ENCODE assay signal across 10 cellular contexts in genomic region chr18:49161627-49162026, GRCh38.
DNase-seq lines count a peak whose midpoint lies in the region; ATAC-seq and TF ChIP-seq lines count a peak whose summit lies in the region.
"Had no signal": no experiment of that assay in that cellular context is flagged by ENCODE, and none has a peak within 500 bp of the region (broad histone marks: within the 10 kb centered on the region; RNA-seq: fewer than 3 reads in every experiment).

No MANE protein-coding gene starts in this region.

- TF ChIP-seq POLR2A in transverse colon (IDR thresholded peaks at IDR 0.05), result no peak

- CTCF ChIA-PET in activated CD4-positive, alpha-beta T cell treated with anti-CD3 and anti-CD28 coated beads, Interleukin-2, amount 10 ng/mL, durations not matched to agents 7 days and 5 days (lab: Charles Lee), result no interaction called here
- CTCF ChIA-PET in activated CD8-positive, alpha-beta T cell treated with anti-CD3 and anti-CD28 coated beads for 36 hours (lab: Charles Lee), result interaction anchor here (0.8 to 1.4 kb wide), 2 partner anchors 10 to 24 kb away, joined by 3 to 4 read pairs; no protein-coding TSS in a partner anchor

- POLR2A ChIA-PET in activated CD4-positive, alpha-beta T cell treated with anti-CD3 and anti-CD28 coated beads, Interleukin-2, amount 10 ng/mL, durations not matched to agents 7 days and 5 days (lab: Charles Lee), result no interaction called here
- POLR2A ChIA-PET in activated CD8-positive, alpha-beta T cell treated with anti-CD3 and anti-CD28 coated beads for 36 hours (lab: Charles Lee), result interaction anchor here (1.2 to 1.7 kb wide), 2 partner anchors 10 to 13 kb away, joined by 4 to 7 read pairs; no protein-coding TSS in a partner anchor

- no peak overlapping the region for H3K4me3 Mint-ChIP-seq in activated CD4-positive, alpha-beta T cell treated with anti-CD3 and anti-CD28 coated beads, Interleukin-2, amount 10 ng/mL, durations not matched to agents 7 days and 5 days
- no peak overlapping the region for H3K4me3 Mint-ChIP-seq in activated CD8-positive, alpha-beta T cell treated with anti-CD3 and anti-CD28 coated beads for 36 hours

- no peak for TF ChIP-seq CTCF in activated CD8-positive, alpha-beta T cell treated with anti-CD3 and anti-CD28 coated beads for 36 hours (IDR thresholded peaks at IDR 0.05)
- no peak for TF ChIP-seq CTCF in mucosa of descending colon (IDR thresholded peaks at IDR 0.05)
- TF ChIP-seq CTCF in transverse colon (IDR thresholded peaks at IDR 0.05), result no peak

- H3K27ac Mint-ChIP-seq in activated CD4-positive, alpha-beta T cell treated with anti-CD3 and anti-CD28 coated beads, Interleukin-2, amount 10 ng/mL, durations not matched to agents 7 days and 5 days, result no peak overlapping the region
- no peak overlapping the region for H3K27ac Mint-ChIP-seq in activated CD8-positive, alpha-beta T cell treated with anti-CD3 and anti-CD28 coated beads for 36 hours

- ATAC-seq in HG02870 (IDR thresholded peaks at IDR 0.05; ENCODE audit: unreplicated experiment) (peak; percentile 98), mucosa of descending colon (no peak)
- ATAC-seq in activated CD8-positive, alpha-beta T cell treated with anti-CD3 and anti-CD28 coated beads for 36 hours, result peak; percentile 98

- peaks cover 11% of the 10 kb centered on the region for H3K4me1 Mint-ChIP-seq in activated CD4-positive, alpha-beta T cell treated with anti-CD3 and anti-CD28 coated beads, Interleukin-2, amount 10 ng/mL, durations not matched to agents 7 days and 5 days
- H3K4me1 Mint-ChIP-seq in activated CD8-positive, alpha-beta T cell treated with anti-CD3 and anti-CD28 coated beads for 36 hours (ENCODE audit: low read depth), result peaks cover 15% of the 10 kb centered on the region

- H3K27me3 Mint-ChIP-seq in activated CD4-positive, alpha-beta T cell treated with anti-CD3 and anti-CD28 coated beads, Interleukin-2, amount 10 ng/mL, durations not matched to agents 7 days and 5 days, result peaks cover 2% of the 10 kb centered on the region
- no peaks in the 10 kb centered on the region for H3K27me3 Mint-ChIP-seq in activated CD8-positive, alpha-beta T cell treated with anti-CD3 and anti-CD28 coated beads for 36 hours

- H3K27ac ChIP-seq in transverse colon, result no peak overlapping the region
- H3K27ac ChIP-seq: heart right ventricle, SJSA1 had no signal

- in situ Hi-C loops in transverse colon (cut with MboI; ENCODE audit: low pct_ligation_motif_present in 1 of 4, low pct_unique_long_range_greater_than_20kb in 1 of 4, low sequenced_read_pairs in 3 of 4), result no loop called here

- 22 to 80% methylated on average over 1 of the region's 1 CpG for WGBS in transverse colon (ENCODE audit: low coverage in 1 of 2), 2 donors

- H3K4me3 ChIP-seq in mucosa of descending colon (no peak overlapping the region), transverse colon (no peak overlapping the region)
- H3K4me3 ChIP-seq: heart right ventricle, SJSA1 had no signal

- peaks cover 40% of the 10 kb centered on the region for H3K36me3 Mint-ChIP-seq in activated CD4-positive, alpha-beta T cell treated with anti-CD3 and anti-CD28 coated beads, Interleukin-2, amount 10 ng/mL, durations not matched to agents 7 days and 5 days (ENCODE audit: low read depth)
- peaks cover 44% of the 10 kb centered on the region for H3K36me3 Mint-ChIP-seq in activated CD8-positive, alpha-beta T cell treated with anti-CD3 and anti-CD28 coated beads for 36 hours (ENCODE audit: low read depth)

- peaks cover 7% of the 10 kb centered on the region for H3K9me3 ChIP-seq in mucosa of descending colon
- peaks cover 4 to 6% of the 10 kb centered on the region in 2 donors for H3K9me3 ChIP-seq in transverse colon
- H3K9me3 ChIP-seq: SJSA1 had no signal

- intact Hi-C loops in activated CD8-positive, alpha-beta T cell treated with anti-CD3 and anti-CD28 coated beads for 36 hours (cut with micrococcal nuclease), result no loop called here
- intact Hi-C loops in mucosa of descending colon (cut with DNase I, micrococcal nuclease) (no loop called here), transverse colon (cut with DNase I; ENCODE audit: low total_unique reads) (no loop called here)

- TF ChIP-seq EP300 in transverse colon (IDR thresholded peaks at IDR 0.05; ENCODE audit: low read depth), result no peak

- H3K9me3 Mint-ChIP-seq in activated CD4-positive, alpha-beta T cell treated with anti-CD3 and anti-CD28 coated beads, Interleukin-2, amount 10 ng/mL, durations not matched to agents 7 days and 5 days, result peaks cover 13% of the 10 kb centered on the region
- peaks cover 18% of the 10 kb centered on the region for H3K9me3 Mint-ChIP-seq in activated CD8-positive, alpha-beta T cell treated with anti-CD3 and anti-CD28 coated beads for 36 hours

- H3K36me3 ChIP-seq in mucosa of descending colon (ENCODE audit: low read depth) (no peaks in the 10 kb centered on the region), transverse colon (no peaks in the 10 kb centered on the region)
- H3K36me3 ChIP-seq: SJSA1 had no signal

- H3K27me3 ChIP-seq in transverse colon, result no peaks in the 10 kb centered on the region
- H3K27me3 ChIP-seq: heart right ventricle, SJSA1 had no signal

- DNase-seq in activated CD4-positive, alpha-beta T cell treated with anti-CD3 and anti-CD28 coated beads, Interleukin-2, amount 10 ng/mL, durations not matched to agents 7 days and 5 days, result peak; percentile 12
- DNase-seq in activated CD4-positive, alpha-beta T cell treated with anti-CD3 and anti-CD28 coated beads, Interleukin-2, amount 50 U/mL, for 4 hours, result no peak
- DNase-seq in activated CD8-positive, alpha-beta T cell treated with anti-CD3 and anti-CD28 coated beads for 36 hours, result peak; percentile 71
- peak; percentile 17 for DNase-seq in stimulated activated CD8-positive, alpha-beta memory T cell treated with anti-CD3 and anti-CD28 coated beads, Interleukin-12 subunit alpha, Interleukin-12 subunit beta, amount 100 ng/mL, for 24 hours (ENCODE audit: extremely low read depth)
- no peak for DNase-seq in mucosa of descending colon
- DNase-seq in SKM-1 (lab: John Stamatoyannopoulos, UW; ENCODE audit: unreplicated experiment), result no peak
- no peak for DNase-seq in transverse colon
- DNase-seq: heart right ventricle had no signal

- H3K4me1 ChIP-seq in mucosa of descending colon (ENCODE audit: low read depth) (no peaks in the 10 kb centered on the region), transverse colon (no peaks in the 10 kb centered on the region)
- H3K4me1 ChIP-seq: heart right ventricle, SJSA1 had no signal

Comparison
In these comparisons a context has a peak if more than half of its experiments do, and no peak if none do; other contexts are left out.
1. DNase-seq: peak in activated CD4-positive, alpha-beta T cell treated with anti-CD3 and anti-CD28 coated beads, Interleukin-2, amount 10 ng/mL, durations not matched to agents 7 days and 5 days (single experiment), activated CD8-positive, alpha-beta T cell treated with anti-CD3 and anti-CD28 coated beads for 36 hours (single experiment) and stimulated activated CD8-positive, alpha-beta memory T cell treated with anti-CD3 and anti-CD28 coated beads, Interleukin-12 subunit alpha, Interleukin-12 subunit beta, amount 100 ng/mL, for 24 hours (single experiment); none in activated CD4-positive, alpha-beta T cell treated with anti-CD3 and anti-CD28 coated beads, Interleukin-2, amount 50 U/mL, for 4 hours (0 of 2), mucosa of descending colon (0 of 3), SKM-1 (single experiment) and transverse colon (single experiment).